ENCODE assay signal across 13 cellular contexts in the genomic region with DNA sequence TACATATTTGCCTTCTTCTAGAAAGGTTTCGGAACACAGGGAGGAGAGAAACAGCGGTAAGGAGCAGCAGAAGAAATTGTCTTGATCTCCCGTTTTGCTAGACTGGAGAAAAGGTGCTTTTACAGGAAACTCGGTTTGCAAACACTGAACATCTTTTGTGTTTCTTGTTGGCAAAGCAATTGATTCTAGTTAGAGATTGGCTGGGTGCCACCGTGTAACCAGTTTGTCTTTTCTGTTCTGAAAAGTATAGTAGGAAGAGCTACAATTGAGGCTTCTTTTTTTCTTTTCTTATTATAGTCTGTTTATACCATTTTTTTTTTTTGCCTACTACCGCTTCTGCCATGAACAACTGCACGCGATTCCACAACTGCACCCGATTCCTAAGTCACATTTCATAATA.
DNase-seq lines count a peak whose midpoint lies in the region; ATAC-seq and TF ChIP-seq lines count a peak whose summit lies in the region.
"Had no signal": no experiment of that assay in that cellular context is flagged by ENCODE, and none has a peak within 500 bp of the region (broad histone marks: within the 10 kb centered on the region; RNA-seq: fewer than 3 reads in every experiment).

No MANE protein-coding gene starts in this region.

- TF ChIP-seq POLR2A in prostate gland (IDR thresholded peaks at IDR 0.05), result no peak

- H3K4me3 ChIP-seq in prostate gland, result no peak overlapping the region
- H3K4me3 ChIP-seq: pancreas had no signal

- intact Hi-C loops in prostate gland (cut with DNase I), result no loop called here
- intact Hi-C loops in left ventricle myocardium superior (cut with micrococcal nuclease), result no loop called here

- no peaks in the 10 kb centered on the region for H3K36me3 ChIP-seq in prostate gland
- H3K36me3 ChIP-seq: pancreas had no signal

- H3K27me3 ChIP-seq in prostate gland (replicated peaks; ENCODE audit: insufficient read depth), result no peaks in the 10 kb centered on the region
- H3K27me3 ChIP-seq: pancreas had no signal

- peak; percentile 21 for ATAC-seq in esophagus mucosa
- no peak for ATAC-seq in left ventricle myocardium superior
- ATAC-seq: pancreas had no signal

- peak; percentile 35 to 61 for DNase-seq in NCI-H2081 (lab: John Stamatoyannopoulos, UW)
- DNase-seq in NCI-H2081 treated with DMSO at 0.1 percent for 48 hours (lab: John Stamatoyannopoulos, UW), result no peak
- peak; percentile 67 for DNase-seq in NCI-H345 (lab: John Stamatoyannopoulos, UW)
- peak; percentile 76 for DNase-seq in prostate gland (ENCODE audit: low spot score)
- no peak for DNase-seq in stimulated activated CD4-positive, alpha-beta T cell treated with anti-CD3 and anti-CD28 coated beads, Interleukin-4, amount 100 ng/mL, for 4 hours
- DNase-seq in left ventricle myocardium superior, result no peak
- DNase-seq in UCSD-AML1 (lab: John Stamatoyannopoulos, UW; ENCODE audit: unreplicated experiment), result no peak
- DNase-seq: activated naive CD8-positive, alpha-beta T cell treated with anti-CD3 and anti-CD28 coated beads, Interleukin-2, amount 10 ng/mL, durations not matched to agents 7 days and 5 days; CD8-positive, alpha-beta memory T cell; KBM-7; mesenchymal stem cell; pancreas had no signal

- no peak for TF ChIP-seq CTCF in prostate gland (IDR thresholded peaks at IDR 0.05)

- WGBS in prostate gland, result 19% methylated on average over 9 of the region's 9 CpGs

- H3K9me3 ChIP-seq in prostate gland, result no peaks in the 10 kb centered on the region
- H3K9me3 ChIP-seq: pancreas had no signal

- no peak overlapping the region for H3K27ac ChIP-seq in prostate gland
- H3K27ac ChIP-seq: pancreas had no signal

- H3K4me1 ChIP-seq in prostate gland (replicated peaks), result no peaks in the 10 kb centered on the region
- H3K4me1 ChIP-seq: pancreas had no signal

Comparison
In these comparisons a context has a peak if more than half of its experiments do, and no peak if none do; other contexts are left out.
1. DNase-seq: peak in NCI-H2081 (2 of 2), NCI-H345 (single experiment) and prostate gland (single experiment); none in NCI-H2081 treated with DMSO at 0.1 percent for 48 hours (single experiment), stimulated activated CD4-positive, alpha-beta T cell treated with anti-CD3 and anti-CD28 coated beads, Interleukin-4, amount 100 ng/mL, for 4 hours (0 of 2), left ventricle myocardium superior (single experiment) and UCSD-AML1 (single experiment).